ENCODE assay signal across 14 cellular contexts in genomic region chr2:217611056-217611455, GRCh38.
DNase-seq lines count a peak whose midpoint lies in the region; ATAC-seq and TF ChIP-seq lines count a peak whose summit lies in the region.
"Had no signal": no experiment of that assay in that cellular context is flagged by ENCODE, and none has a peak within 500 bp of the region (broad histone marks: within the 10 kb centered on the region; RNA-seq: fewer than 3 reads in every experiment).

No MANE protein-coding gene starts in this region.

- no peaks in the 10 kb centered on the region for H3K27me3 Mint-ChIP-seq in natural killer cell (ENCODE audit: low read depth in 2 of 2)
- peaks cover 7 to 13% of the 10 kb centered on the region in 2 donors for H3K27me3 Mint-ChIP-seq in natural killer cell treated with Interleukin-12 subunit alpha and Interleukin-12 subunit beta and Interleukin-15 and Interleukin-18, amount 100 ng/mL, for 72 hours
- no peaks in the 10 kb centered on the region for H3K27me3 Mint-ChIP-seq in T-helper 17 cell

- no peaks in the 10 kb centered on the region for H3K9me3 Mint-ChIP-seq in natural killer cell
- H3K9me3 Mint-ChIP-seq in natural killer cell treated with Interleukin-12 subunit alpha and Interleukin-12 subunit beta and Interleukin-15 and Interleukin-18, amount 100 ng/mL, for 72 hours, result no peaks in the 10 kb centered on the region

- no peaks in the 10 kb centered on the region for H3K36me3 ChIP-seq in hepatocyte (replicated peaks; ENCODE audit: insufficient read depth, low read depth)
- no peaks in the 10 kb centered on the region for H3K36me3 ChIP-seq in WERI-Rb-1
- H3K36me3 ChIP-seq: cardiac muscle cell, suprapubic skin had no signal

- no peak overlapping the region for H2AFZ ChIP-seq in hepatocyte

- H3K4me3 ChIP-seq in hepatocyte (no peak overlapping the region), WERI-Rb-1 (ENCODE audit: low read depth, low read length) (no peak overlapping the region)
- H3K4me3 ChIP-seq: cardiac muscle cell, suprapubic skin had no signal

- no peak for DNase-seq in natural killer cell
- DNase-seq in natural killer cell treated with Interleukin-12 subunit alpha and Interleukin-12 subunit beta and Interleukin-15 and Interleukin-18, amount 100 ng/mL, for 72 hours (ENCODE audit: low spot score), result no peak
- DNase-seq in T-helper 17 cell, result no peak
- DNase-seq in hepatocyte (ENCODE audit: low spot score), result no peak
- DNase-seq in WERI-Rb-1, result no peak
- no peak for DNase-seq in SIG-M5 treated with dmso at 0.1 percent for 504 hours (lab: John Stamatoyannopoulos, UW; ENCODE audit: unreplicated experiment)
- DNase-seq: head of caudate nucleus, NCI-H2107, NCI-H524 treated with DMSO at 0.1 percent for 48 hours, PC-3, right cardiac atrium had no signal

- H3K4me3 Mint-ChIP-seq in natural killer cell, result no peak overlapping the region
- H3K4me3 Mint-ChIP-seq in natural killer cell treated with Interleukin-12 subunit alpha and Interleukin-12 subunit beta and Interleukin-15 and Interleukin-18, amount 100 ng/mL, for 72 hours, result no peak overlapping the region
- H3K4me3 Mint-ChIP-seq in T-helper 17 cell, result peak overlapping the region; percentile 43

- H3K27me3 ChIP-seq in hepatocyte (no peaks in the 10 kb centered on the region), WERI-Rb-1 (ENCODE audit: insufficient read depth, low read depth, severe bottlenecking) (no peaks in the 10 kb centered on the region)
- H3K27me3 ChIP-seq: cardiac muscle cell, suprapubic skin had no signal

- H4K20me1 ChIP-seq in hepatocyte (ENCODE audit: insufficient read depth, poor library complexity, severe bottlenecking), result no peaks in the 10 kb centered on the region

- H3K27ac Mint-ChIP-seq in natural killer cell (peak overlapping the region; percentile 27 to 30), T-helper 17 cell (peak overlapping the region; percentile 83)
- no peak overlapping the region for H3K27ac Mint-ChIP-seq in natural killer cell treated with Interleukin-12 subunit alpha and Interleukin-12 subunit beta and Interleukin-15 and Interleukin-18, amount 100 ng/mL, for 72 hours

- H3K9me2 ChIP-seq in hepatocyte (replicated peaks; ENCODE audit: insufficient read depth), result no peaks in the 10 kb centered on the region

- H3K4me1 ChIP-seq in hepatocyte (ENCODE audit: insufficient read depth), result peaks cover 5% of the 10 kb centered on the region
- H3K4me1 ChIP-seq: suprapubic skin had no signal

- H3K36me3 Mint-ChIP-seq in natural killer cell (no peaks in the 10 kb centered on the region), T-helper 17 cell (ENCODE audit: low read depth) (no peaks in the 10 kb centered on the region)
- no peaks in the 10 kb centered on the region for H3K36me3 Mint-ChIP-seq in natural killer cell treated with Interleukin-12 subunit alpha and Interleukin-12 subunit beta and Interleukin-15 and Interleukin-18, amount 100 ng/mL, for 72 hours

- no peak overlapping the region for H3K4me2 ChIP-seq in hepatocyte

- 91% methylated on average over 4 of the region's 4 CpGs for WGBS in hepatocyte (ENCODE audit: low lambda C conversion rate, missing lambda C conversion rate)

- no peaks in the 10 kb centered on the region for H3K9me3 ChIP-seq in T-helper 17 cell (ENCODE audit: control insufficient read depth, low read length, poor library complexity, severe bottlenecking)
- no peaks in the 10 kb centered on the region for H3K9me3 ChIP-seq in hepatocyte (ENCODE audit: low read depth)
- no peaks in the 10 kb centered on the region for H3K9me3 ChIP-seq in WERI-Rb-1 (ENCODE audit: severe bottlenecking)
- H3K9me3 ChIP-seq: suprapubic skin had no signal

- H3K79me2 ChIP-seq in hepatocyte, result no peaks in the 10 kb centered on the region

- no peak for TF ChIP-seq CTCF in natural killer cell (IDR thresholded peaks at IDR 0.05)
- no peak for TF ChIP-seq CTCF in hepatocyte (IDR thresholded peaks at IDR 0.05; ENCODE audit: poor library complexity)
- TF ChIP-seq CTCF in WERI-Rb-1 (IDR thresholded peaks at IDR 0.05; ENCODE audit: low read depth, low read length), result no peak

- H3K27ac ChIP-seq in hepatocyte, result peak overlapping the region; percentile 85
- H3K27ac ChIP-seq in WERI-Rb-1, result no peak overlapping the region
- H3K27ac ChIP-seq: suprapubic skin had no signal

- ATAC-seq in natural killer cell (no peak), T-helper 17 cell (no peak), HG02840 (IDR thresholded peaks at IDR 0.05; ENCODE audit: low FRiP score, unreplicated experiment) (no peak)
- no peak for ATAC-seq in natural killer cell treated with Interleukin-12 subunit alpha and Interleukin-12 subunit beta and Interleukin-15 and Interleukin-18, amount 100 ng/mL, for 72 hours
- ATAC-seq: PC-3, right cardiac atrium had no signal

- H3K4me1 Mint-ChIP-seq in natural killer cell, result peaks cover 23% of the 10 kb centered on the region in 2 donors
- peaks cover 6 to 14% of the 10 kb centered on the region in 2 donors for H3K4me1 Mint-ChIP-seq in natural killer cell treated with Interleukin-12 subunit alpha and Interleukin-12 subunit beta and Interleukin-15 and Interleukin-18, amount 100 ng/mL, for 72 hours (ENCODE audit: low read depth in 2 of 2)
- H3K4me1 Mint-ChIP-seq in T-helper 17 cell, result peaks cover 34% of the 10 kb centered on the region

- intact Hi-C loops in natural killer cell (cut with micrococcal nuclease), result no loop called here

Comparison
In these comparisons a context has a peak if more than half of its experiments do, and no peak if none do; other contexts are left out.
1. H3K27ac Mint-ChIP-seq: peak in natural killer cell (2 of 2) and T-helper 17 cell (single experiment); none in natural killer cell treated with Interleukin-12 subunit alpha and Interleukin-12 subunit beta and Interleukin-15 and Interleukin-18, amount 100 ng/mL, for 72 hours (0 of 2).